In genomic region chr14:55477680-55478079, GRCh38 we compare ENCODE assay signal across 20 cellular contexts. TPM values are rescaled to one million over a fixed set of nuclear protein-coding genes. Genes with fewer than 3 reads are reported as not detected.
"Had no signal": no experiment of that assay in that cellular context is flagged by ENCODE, and none has a peak within 500 bp of the region (broad histone marks: within the 10 kb centered on the region; RNA-seq: fewer than 3 reads in every experiment).

No MANE protein-coding gene starts in this region.

- H3K4me3 ChIP-seq: coronary artery, sigmoid colon, vagina had no signal

- H3K9me3 ChIP-seq: sigmoid colon, vagina had no signal

- ATAC-seq: activated CD8-positive, alpha-beta memory T cell treated with anti-CD3 and anti-CD28 coated beads, Interleukin-2, amount 10 ng/mL, durations not matched to agents 7 days and 5 days; foreskin keratinocyte; left colon; naive thymus-derived CD4-positive, alpha-beta T cell; SK-N-SH treated with all-trans-retinoic acid at 6 μM for 48 hours; T-helper 17 cell had no signal

- H3K9me3 Mint-ChIP-seq: activated CD4-positive, alpha-beta memory T cell treated with anti-CD3 and anti-CD28 coated beads for 36 hours; activated naive CD4-positive, alpha-beta T cell treated with anti-CD3 and anti-CD28 coated beads for 36 hours; activated T-helper 2 cell treated with anti-CD3 and anti-CD28 coated beads, Interferon-gamma antibody, Interleukin-2, Interleukin-4, amounts not matched to agents 10 μg/mL and 5 μg/mL and 100 μg/mL, durations not matched to agents 14 hours and 24 hours and 36 hours; naive thymus-derived CD4-positive, alpha-beta T cell had no signal

- H3K36me3 Mint-ChIP-seq: activated CD4-positive, alpha-beta memory T cell treated with anti-CD3 and anti-CD28 coated beads for 36 hours; activated CD8-positive, alpha-beta memory T cell treated with anti-CD3 and anti-CD28 coated beads, Interleukin-2, amount 10 ng/mL, durations not matched to agents 7 days and 5 days; naive thymus-derived CD4-positive, alpha-beta T cell had no signal

- H3K4me3 Mint-ChIP-seq: activated CD4-positive, alpha-beta memory T cell treated with anti-CD3 and anti-CD28 coated beads for 36 hours; activated CD8-positive, alpha-beta memory T cell treated with anti-CD3 and anti-CD28 coated beads, Interleukin-2, amount 10 ng/mL, durations not matched to agents 7 days and 5 days; activated naive CD4-positive, alpha-beta T cell treated with anti-CD3 and anti-CD28 coated beads for 36 hours; naive thymus-derived CD4-positive, alpha-beta T cell; T-helper 17 cell had no signal

- H3K27me3 ChIP-seq: foreskin keratinocyte, sigmoid colon, vagina had no signal

- H3K27me3 Mint-ChIP-seq: activated CD4-positive, alpha-beta memory T cell treated with anti-CD3 and anti-CD28 coated beads for 36 hours; activated CD8-positive, alpha-beta memory T cell treated with anti-CD3 and anti-CD28 coated beads, Interleukin-2, amount 10 ng/mL, durations not matched to agents 7 days and 5 days; naive thymus-derived CD4-positive, alpha-beta T cell; T-helper 17 cell had no signal

- DNase-seq: activated CD4-positive, alpha-beta memory T cell treated with anti-CD3 and anti-CD28 coated beads for 36 hours; activated CD8-positive, alpha-beta memory T cell treated with anti-CD3 and anti-CD28 coated beads, Interleukin-2, amount 10 ng/mL, durations not matched to agents 7 days and 5 days; activated naive CD4-positive, alpha-beta T cell treated with anti-CD3 and anti-CD28 coated beads for 36 hours; activated T-cell treated with anti-CD3 and anti-CD28 coated beads, Interleukin-2, amount 50 U/mL, for 1 hour; foreskin keratinocyte; left colon; midbrain; naive thymus-derived CD4-positive, alpha-beta T cell; sigmoid colon; stimulated activated CD4-positive, alpha-beta T cell treated with anti-CD3 and anti-CD28 coated beads, Interleukin-12 subunit alpha, Interleukin-12 subunit beta, amount 100 ng/mL, for 4 hours; stimulated activated CD4-positive, alpha-beta T cell treated with anti-CD3 and anti-CD28 coated beads, Interleukin-2, amount 100 ng/mL, for 24 hours; T-helper 17 cell; WERI-Rb-1 had no signal

- H3K27ac ChIP-seq: coronary artery, foreskin keratinocyte, sigmoid colon, vagina, WERI-Rb-1 had no signal

- H3K36me3 ChIP-seq: sigmoid colon, vagina, WERI-Rb-1 had no signal

- H3K27ac Mint-ChIP-seq: activated CD4-positive, alpha-beta memory T cell treated with anti-CD3 and anti-CD28 coated beads for 36 hours; activated CD8-positive, alpha-beta memory T cell treated with anti-CD3 and anti-CD28 coated beads, Interleukin-2, amount 10 ng/mL, durations not matched to agents 7 days and 5 days; activated naive CD4-positive, alpha-beta T cell treated with anti-CD3 and anti-CD28 coated beads for 36 hours; activated T-helper 2 cell treated with anti-CD3 and anti-CD28 coated beads, Interferon-gamma antibody, Interleukin-2, Interleukin-4, amounts not matched to agents 10 μg/mL and 5 μg/mL and 100 μg/mL, durations not matched to agents 14 hours and 24 hours and 36 hours; naive thymus-derived CD4-positive, alpha-beta T cell; T-helper 17 cell had no signal

- H3K4me1 Mint-ChIP-seq: activated CD8-positive, alpha-beta memory T cell treated with anti-CD3 and anti-CD28 coated beads, Interleukin-2, amount 10 ng/mL, durations not matched to agents 7 days and 5 days; T-helper 17 cell had no signal

- H3K4me1 ChIP-seq: sigmoid colon, vagina had no signal

RNA-seq across cellular contexts. Expression of gene TBPL2, which starts 37.3 kb away (rescaled TPM):
- total RNA-seq: activated CD4-positive, alpha-beta memory T cell treated with anti-CD3 and anti-CD28 coated beads for 36 hours; activated CD8-positive, alpha-beta memory T cell treated with anti-CD3 and anti-CD28 coated beads, Interleukin-2, amount 10 ng/mL, durations not matched to agents 7 days and 5 days; activated naive CD4-positive, alpha-beta T cell treated with anti-CD3 and anti-CD28 coated beads for 36 hours; activated T-helper 2 cell treated with anti-CD3 and anti-CD28 coated beads, Interferon-gamma antibody, Interleukin-2, Interleukin-4, amounts not matched to agents 10 μg/mL and 5 μg/mL and 100 μg/mL, durations not matched to agents 14 hours and 24 hours and 36 hours; astrocyte; foreskin keratinocyte; left colon; lung microvascular endothelial cell; naive thymus-derived CD4-positive, alpha-beta T cell; sigmoid colon; T-helper 17 cell; vagina had no signal
- polyA plus RNA-seq: foreskin keratinocyte; naive thymus-derived CD4-positive, alpha-beta T cell; sigmoid colon; thymus had no signal
